8 cellular contexts compared by ENCODE assay signal in the genomic region with DNA sequence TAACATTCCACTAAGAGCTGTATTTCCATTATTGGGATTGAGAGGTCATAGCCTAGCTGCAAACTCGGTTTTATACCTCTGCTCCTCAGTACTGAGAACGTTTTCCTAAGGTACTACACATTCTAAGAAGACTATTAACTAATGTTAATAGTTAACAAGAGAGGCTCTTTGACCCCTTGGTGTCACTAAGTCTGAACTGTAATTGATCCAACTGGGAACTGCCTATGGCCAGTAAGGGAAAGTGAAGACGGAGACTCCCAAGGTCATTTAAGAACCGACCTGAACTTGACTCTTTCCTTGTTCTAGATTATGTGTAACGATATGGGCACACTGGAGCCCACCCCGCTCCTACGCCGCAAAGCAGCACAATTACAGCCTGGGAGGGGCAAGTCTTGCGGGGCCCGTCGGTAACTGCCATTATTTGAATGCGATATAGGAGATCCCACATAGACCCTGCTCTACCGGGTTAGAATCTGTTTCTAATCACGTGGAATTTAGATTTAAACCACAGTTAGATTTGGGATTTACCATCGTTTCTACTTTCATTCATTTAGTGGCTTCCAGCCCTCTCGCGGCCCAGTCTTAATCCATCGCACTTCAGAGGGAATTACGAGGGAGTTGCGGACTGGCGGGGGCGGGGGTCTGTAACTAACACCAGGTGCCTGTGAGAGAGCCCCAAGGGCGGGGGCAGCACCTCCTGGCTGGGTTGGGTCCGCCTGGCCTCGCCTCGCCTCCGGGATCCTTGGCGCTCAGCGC.
A peak's percentile ranks its signal among the peaks of the same experiment; 100 is the strongest.
DNase-seq lines count a peak whose midpoint lies in the region; ATAC-seq and TF ChIP-seq lines count a peak whose summit lies in the region.

No MANE protein-coding gene starts in this region.

- H3K27ac Mint-ChIP-seq in nephron: peak overlapping the region in 1 of 3 experiments; percentile 90

- H3K36me3 Mint-ChIP-seq in nephron (ENCODE audit: low read depth): no peaks in the 10 kb centered on the region

- no peaks in the 10 kb centered on the region for H3K9me3 ChIP-seq in HUES64 (ENCODE audit: insufficient read depth, low read depth, low read length)

- peak overlapping the region; percentile 41; the same call in 1 of the 2 replicates for H3K9ac ChIP-seq in HUES64 (ENCODE audit: low read depth, low read length)

- CTCF ChIA-PET in AG04449 (lab: Yijun Ruan, JAX): no interaction called here

- H3K36me3 ChIP-seq in HUES64 (ENCODE audit: insufficient read depth, low read length): no peaks in the 10 kb centered on the region

- ATAC-seq in GM18498 (IDR thresholded peaks at IDR 0.05; ENCODE audit: unreplicated experiment): no peak
- ATAC-seq in HG03045 (IDR thresholded peaks at IDR 0.05; ENCODE audit: unreplicated experiment): no peak

- H3K4me1 ChIP-seq in HUES64 (ENCODE audit: insufficient read depth, low read length): peaks cover 19% of the 10 kb centered on the region

- peaks cover 31% of the 10 kb centered on the region for H3K27me3 Mint-ChIP-seq in nephron (ENCODE audit: low read depth)

- H3K4me3 ChIP-seq in AG04449 (ENCODE audit: low read depth, low read length) (peak overlapping the region; percentile 55), HUES64 (ENCODE audit: low read length) (peak overlapping the region; percentile 57), epithelial cell of proximal tubule (ENCODE audit: low read depth, low read length) (peak overlapping the region; percentile 78)

- no peak for TF ChIP-seq CTCF in AG04449 (IDR thresholded peaks at IDR 0.05; ENCODE audit: insufficient read depth, low read length, missing control alignments)
- TF ChIP-seq CTCF in epithelial cell of proximal tubule (conservative IDR thresholded peaks at IDR 0.05; ENCODE audit: low read depth, low read length): no peak
- no peak for TF ChIP-seq CTCF in nephron (IDR thresholded peaks at IDR 0.05; ENCODE audit: unreplicated experiment in 3 of 3)

- H3K4me3 Mint-ChIP-seq in nephron: peak overlapping the region; percentile 81 to 85 (median 85)

- peaks cover 85% of the 10 kb centered on the region for H3K27me3 ChIP-seq in HUES64 (ENCODE audit: insufficient read depth, low read length)

- POLR2A ChIA-PET in AG04449 (lab: Yijun Ruan, JAX): no interaction called here

- H3K27ac ChIP-seq in HUES64 (ENCODE audit: low read depth, low read length): no peak overlapping the region

- no peaks in the 10 kb centered on the region for H3K4me1 Mint-ChIP-seq in nephron

- no peaks in the 10 kb centered on the region for H3K9me3 Mint-ChIP-seq in nephron

- 5% methylated on average over 28 of the region's 29 CpGs for WGBS in HUES64

- DNase-seq in AG04449 (ENCODE audit: low read depth, low spot score) (no peak), epithelial cell of proximal tubule (ENCODE audit: low read depth) (no peak), DMS153 (lab: John Stamatoyannopoulos, UW) (no peak), KG1 (lab: John Stamatoyannopoulos, UW) (no peak)
